ENCODE assay signal across 20 cellular contexts in genomic region chr1:101284622-101285218, GRCh38. TPM values are rescaled to one million over a fixed set of nuclear protein-coding genes. Genes with fewer than 3 reads are reported as not detected.
DNase-seq lines count a peak whose midpoint lies in the region; ATAC-seq, FAIRE-seq and TF ChIP-seq lines count a peak whose summit lies in the region.
"Had no signal": no experiment of that assay in that cellular context is flagged by ENCODE, and none has a peak within 500 bp of the region (broad histone marks: within the 10 kb centered on the region; RNA-seq: fewer than 3 reads in every experiment).

No MANE protein-coding gene starts in this region.

- no peaks in the 10 kb centered on the region for H3K27me3 Mint-ChIP-seq in activated naive CD4-positive, alpha-beta T cell treated with anti-CD3 and anti-CD28 coated beads, Interleukin-2, amount 10 ng/mL, durations not matched to agents 7 days and 5 days
- H3K27me3 Mint-ChIP-seq in T-helper 17 cell, result no peaks in the 10 kb centered on the region
- H3K27me3 Mint-ChIP-seq: stimulated activated naive B cell treated with anti-CD40 and anti-IgM and Interleukin-4, amounts not matched to agents 10 μg/mL and 1 μg/mL and 100 μg/mL, for 72 hours had no signal

- H3K4me3 ChIP-seq in bronchial epithelial cell (ENCODE audit: low read depth, low read length), result no peak overlapping the region
- H3K4me3 ChIP-seq: GM12878, lower lobe of right lung, skin epidermis, thyroid gland had no signal

- H3K36me3 ChIP-seq in bronchial epithelial cell (ENCODE audit: control insufficient read depth, insufficient read depth, low read length), result no peaks in the 10 kb centered on the region
- H3K36me3 ChIP-seq: brain microvascular endothelial cell, lower lobe of right lung, thyroid gland had no signal

- peaks cover 94% of the 10 kb centered on the region for H3K4me1 Mint-ChIP-seq in activated naive CD4-positive, alpha-beta T cell treated with anti-CD3 and anti-CD28 coated beads, Interleukin-2, amount 10 ng/mL, durations not matched to agents 7 days and 5 days
- peaks cover 72% of the 10 kb centered on the region for H3K4me1 Mint-ChIP-seq in T-helper 17 cell
- peaks cover 81% of the 10 kb centered on the region for H3K4me1 Mint-ChIP-seq in stimulated activated effector memory CD8-positive, alpha-beta T cell treated with anti-CD3 and anti-CD28 coated beads, Interleukin-12 subunit alpha, Interleukin-12 subunit beta, amount 100 ng/mL, for 72 hours

- in situ Hi-C loops in G401 (cut with HindIII; ENCODE audit: low sequenced_read_pairs), result loop anchor here (25.0 kb wide), 1 partner anchor 347 kb away; no protein-coding TSS in a partner anchor

- CTCF ChIA-PET in activated naive CD4-positive, alpha-beta T cell treated with anti-CD3 and anti-CD28 coated beads, Interleukin-2, amount 10 ng/mL, durations not matched to agents 7 days and 5 days (lab: Charles Lee), result interaction anchor here (0.8 to 8.1 kb wide), 8 partner anchors 23 to 416 kb away, joined by 3 to 113 read pairs (median 4); partner anchors contain the start of gene S1PR1

- H3K27ac Mint-ChIP-seq in activated naive CD4-positive, alpha-beta T cell treated with anti-CD3 and anti-CD28 coated beads, Interleukin-2, amount 10 ng/mL, durations not matched to agents 7 days and 5 days, result peak overlapping the region; percentile 93
- peak overlapping the region; percentile 98 for H3K27ac Mint-ChIP-seq in T-helper 17 cell
- H3K27ac Mint-ChIP-seq in stimulated activated effector memory CD8-positive, alpha-beta T cell treated with anti-CD3 and anti-CD28 coated beads, Interleukin-12 subunit alpha, Interleukin-12 subunit beta, amount 100 ng/mL, for 72 hours, result peak overlapping the region; percentile 89
- H3K27ac Mint-ChIP-seq: stimulated activated naive B cell treated with anti-CD40 and anti-IgM and Interleukin-4, amounts not matched to agents 10 μg/mL and 1 μg/mL and 100 μg/mL, for 72 hours had no signal

- ATAC-seq in T-helper 17 cell (peak; percentile 5), GM18502 (IDR thresholded peaks at IDR 0.05; ENCODE audit: poor library complexity, unreplicated experiment) (no peak)
- peak; percentile 9 for ATAC-seq in stimulated activated effector memory CD8-positive, alpha-beta T cell treated with anti-CD3 and anti-CD28 coated beads, Interleukin-12 subunit alpha, Interleukin-12 subunit beta, amount 100 ng/mL, for 72 hours
- ATAC-seq: GM12878; lower lobe of right lung; stimulated activated naive B cell treated with anti-CD40 and anti-IgM and Interleukin-4, amounts not matched to agents 10 μg/mL and 1 μg/mL and 100 μg/mL, for 72 hours had no signal

- H3K4me3 Mint-ChIP-seq in activated naive CD4-positive, alpha-beta T cell treated with anti-CD3 and anti-CD28 coated beads, Interleukin-2, amount 10 ng/mL, durations not matched to agents 7 days and 5 days, result peak overlapping the region; percentile 56
- peak overlapping the region; percentile 75 for H3K4me3 Mint-ChIP-seq in T-helper 17 cell
- H3K4me3 Mint-ChIP-seq in stimulated activated effector memory CD8-positive, alpha-beta T cell treated with anti-CD3 and anti-CD28 coated beads, Interleukin-12 subunit alpha, Interleukin-12 subunit beta, amount 100 ng/mL, for 72 hours, result peak overlapping the region; percentile 72
- H3K4me3 Mint-ChIP-seq: stimulated activated naive B cell treated with anti-CD40 and anti-IgM and Interleukin-4, amounts not matched to agents 10 μg/mL and 1 μg/mL and 100 μg/mL, for 72 hours had no signal

- peaks cover 3% of the 10 kb centered on the region for H3K27me3 ChIP-seq in bronchial epithelial cell (ENCODE audit: control insufficient read depth, insufficient read depth, low read length)
- H3K27me3 ChIP-seq: brain microvascular endothelial cell, thyroid gland had no signal

- no peak for FAIRE-seq in bronchial epithelial cell (lab: Jason Lieb, UNC)
- FAIRE-seq: colon, GM12878, kidney had no signal

- no peaks in the 10 kb centered on the region for H3K9me3 Mint-ChIP-seq in activated naive CD4-positive, alpha-beta T cell treated with anti-CD3 and anti-CD28 coated beads, Interleukin-2, amount 10 ng/mL, durations not matched to agents 7 days and 5 days
- H3K9me3 Mint-ChIP-seq in stimulated activated effector memory CD8-positive, alpha-beta T cell treated with anti-CD3 and anti-CD28 coated beads, Interleukin-12 subunit alpha, Interleukin-12 subunit beta, amount 100 ng/mL, for 72 hours, result no peaks in the 10 kb centered on the region

- H3K9me3 ChIP-seq in T-helper 17 cell (ENCODE audit: control insufficient read depth, low read length, poor library complexity, severe bottlenecking), result no peaks in the 10 kb centered on the region
- H3K9me3 ChIP-seq: lower lobe of right lung, SK-N-SH, thyroid gland had no signal

- peaks cover 15% of the 10 kb centered on the region for H3K36me3 Mint-ChIP-seq in activated naive CD4-positive, alpha-beta T cell treated with anti-CD3 and anti-CD28 coated beads, Interleukin-2, amount 10 ng/mL, durations not matched to agents 7 days and 5 days
- no peaks in the 10 kb centered on the region for H3K36me3 Mint-ChIP-seq in T-helper 17 cell (ENCODE audit: low read depth)
- H3K36me3 Mint-ChIP-seq in stimulated activated effector memory CD8-positive, alpha-beta T cell treated with anti-CD3 and anti-CD28 coated beads, Interleukin-12 subunit alpha, Interleukin-12 subunit beta, amount 100 ng/mL, for 72 hours, result peaks cover 6% of the 10 kb centered on the region
- H3K36me3 Mint-ChIP-seq: stimulated activated naive B cell treated with anti-CD40 and anti-IgM and Interleukin-4, amounts not matched to agents 10 μg/mL and 1 μg/mL and 100 μg/mL, for 72 hours had no signal

- DNase-seq in activated naive CD4-positive, alpha-beta T cell treated with anti-CD3 and anti-CD28 coated beads, Interleukin-2, amount 10 ng/mL, durations not matched to agents 7 days and 5 days, result no peak
- DNase-seq in activated naive CD4-positive, alpha-beta T cell (lab: John Stamatoyannopoulos, UW), result no peak
- DNase-seq in T-helper 17 cell (no peak), bronchial epithelial cell (ENCODE audit: low read depth) (peak; percentile 56), AML-193 (lab: John Stamatoyannopoulos, UW) (no peak), G401 (ENCODE audit: low spot score) (no peak)
- no peak for DNase-seq in stimulated activated effector memory CD8-positive, alpha-beta T cell treated with anti-CD3 and anti-CD28 coated beads, Interleukin-12 subunit alpha, Interleukin-12 subunit beta, amount 100 ng/mL, for 72 hours (ENCODE audit: low spot score in 2 of 2)
- DNase-seq: brain microvascular endothelial cell; Kasumi-1; kidney; lower lobe of right lung; NCI-H2029; NCI-H2227 treated with DMSO at 0.1 percent for 48 hours; SK-N-SH; stimulated activated naive B cell treated with anti-CD40 and anti-IgM and Interleukin-4, amounts not matched to agents 10 μg/mL and 1 μg/mL and 100 μg/mL, for 72 hours; thyroid gland had no signal

- no peak for TF ChIP-seq CTCF in bronchial epithelial cell (IDR thresholded peaks at IDR 0.05; ENCODE audit: insufficient read depth, low read length, severe bottlenecking)

RNA-seq across cellular contexts. Expression of gene S1PR1, which starts 47.9 kb away (rescaled TPM):
- 100 to 1,000 TPM; 157 to 226 TPM for total RNA-seq in T-helper 17 cell
- under 0.01 and 0.26 TPM in 2 replicates for total RNA-seq in bronchial epithelial cell
- total RNA-seq in G401 (2014; rRNA removed; shearing (Covaris generic)), result not detected in 2 replicates

Comparison
In these comparisons a context has a peak if more than half of its experiments do, and no peak if none do; other contexts are left out.
1. RNA of gene S1PR1, which starts 47.9 kb away (total RNA-seq): 157 to 226 TPM in T-helper 17 cell; under 0.01 to 0.26 TPM in bronchial epithelial cell and not detected in G401; every median in the first group is over 100 times any median in the second.
2. Peak in every context shown above with its lines, with median percentiles within 50 percentile points of each other: H3K27ac Mint-ChIP-seq and H3K4me3 Mint-ChIP-seq.